In the genomic region with DNA sequence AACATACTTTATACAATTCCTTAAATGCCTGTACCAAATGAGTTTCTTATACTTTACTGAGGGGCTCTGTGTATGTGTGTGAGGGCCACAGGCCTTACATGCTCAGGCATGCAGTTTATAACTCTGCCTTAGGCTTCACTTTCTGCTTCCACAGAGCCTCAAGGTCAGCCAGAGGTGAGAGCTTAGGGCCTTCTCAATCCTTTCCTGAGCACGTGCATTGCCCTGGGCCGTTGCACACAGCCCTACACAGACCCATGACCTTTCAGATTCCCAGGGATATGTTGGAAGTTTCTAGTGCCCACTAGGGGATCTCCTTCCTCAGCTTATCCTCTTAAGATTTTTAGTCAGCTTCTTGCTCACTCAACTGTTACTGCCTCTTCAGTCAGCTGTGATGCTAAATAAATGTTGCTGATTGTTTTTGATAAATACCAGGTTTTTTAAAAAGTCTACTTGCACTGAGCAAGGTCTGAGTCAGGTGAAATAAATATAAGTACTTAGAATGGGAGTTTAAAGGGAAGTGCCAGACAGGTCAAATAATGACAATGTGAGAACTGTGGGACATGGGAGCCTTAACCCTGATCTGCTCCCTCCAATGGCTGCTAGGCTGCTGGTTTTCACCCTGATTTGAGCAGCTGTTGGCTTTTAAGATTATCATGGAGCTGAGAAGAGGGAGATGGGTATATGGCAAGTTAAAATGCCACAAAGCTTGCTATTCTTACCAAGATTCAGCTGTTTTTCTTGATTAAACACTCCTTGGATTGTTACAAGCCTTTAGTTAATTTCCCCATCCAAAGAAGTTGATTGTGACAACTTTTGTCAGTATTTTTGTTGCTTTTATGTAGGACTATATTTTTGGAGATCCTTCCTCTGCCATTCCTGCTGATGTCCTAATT, we compare ENCODE assay signal across 10 cellular contexts.
DNase-seq lines count a peak whose midpoint lies in the region; ATAC-seq, FAIRE-seq and TF ChIP-seq lines count a peak whose summit lies in the region.
"Had no signal": no experiment of that assay in that cellular context is flagged by ENCODE, and none has a peak within 500 bp of the region (broad histone marks: within the 10 kb centered on the region; RNA-seq: fewer than 3 reads in every experiment).

No MANE protein-coding gene starts in this region.

- no peak for DNase-seq in HEK293T (ENCODE audit: extremely low spot score)
- DNase-seq in left ventricle myocardium inferior, result peak; percentile 23
- peak; percentile 17 for DNase-seq in small intestine
- DNase-seq in activated CD4-positive, alpha-beta T cell treated with anti-CD3 and anti-CD28 coated beads, Interleukin-2, amount 10 ng/mL, durations not matched to agents 24 days and 14 days, result no peak
- DNase-seq: activated CD4-positive, alpha-beta T cell treated with anti-CD3 and anti-CD28 coated beads for 48 hours had no signal

- peaks cover 38% of the 10 kb centered on the region for H3K36me3 ChIP-seq in left ventricle myocardium inferior
- H3K36me3 ChIP-seq in small intestine (ENCODE audit: control insufficient read depth in 2 of 2, insufficient read depth in 2 of 2, low read length in 2 of 2), result peaks cover 3 to 8% of the 10 kb centered on the region in 2 donors

- POLR2A ChIA-PET in HEK293T (lab: Yijun Ruan, JAX), result no interaction called here

- no peaks in the 10 kb centered on the region for H3K9me3 ChIP-seq in left ventricle myocardium inferior (replicated peaks)
- no peaks in the 10 kb centered on the region for H3K9me3 ChIP-seq in small intestine (ENCODE audit: control insufficient read depth, low read depth)

- H3K4me1 Mint-ChIP-seq in activated CD4-positive, alpha-beta T cell treated with anti-CD3 and anti-CD28 coated beads, Interleukin-2, amount 10 ng/mL, durations not matched to agents 24 days and 14 days, result no peaks in the 10 kb centered on the region

- intact Hi-C loops in left ventricle myocardium inferior (cut with micrococcal nuclease), result loop anchor here (10.0 kb wide), 1 partner anchor 124 kb away; no protein-coding TSS in a partner anchor
- intact Hi-C loops in activated CD4-positive, alpha-beta T cell treated with anti-CD3 and anti-CD28 coated beads, Interleukin-2, amount 10 ng/mL, durations not matched to agents 24 days and 14 days (cut with micrococcal nuclease), result no loop called here

- H3K4me1 ChIP-seq in left ventricle myocardium inferior, result peaks cover 57% of the 10 kb centered on the region
- H3K4me1 ChIP-seq in small intestine (ENCODE audit: control insufficient read depth in 2 of 2, insufficient read depth in 1 of 2, low read depth in 1 of 2, low read length in 1 of 2), result no peaks in the 10 kb centered on the region

- WGBS in small intestine, 3 donors, result 12 to 27% (median 26%) methylated on average over 2 of the region's 2 CpGs

- no peaks in the 10 kb centered on the region for H3K36me3 Mint-ChIP-seq in activated CD4-positive, alpha-beta T cell treated with anti-CD3 and anti-CD28 coated beads, Interleukin-2, amount 10 ng/mL, durations not matched to agents 24 days and 14 days (ENCODE audit: low read depth)

- no peak overlapping the region for H3K27ac Mint-ChIP-seq in activated CD4-positive, alpha-beta T cell treated with anti-CD3 and anti-CD28 coated beads, Interleukin-2, amount 10 ng/mL, durations not matched to agents 24 days and 14 days

- no peak for FAIRE-seq in small intestine (lab: Jason Lieb, UNC)

- H3K9me3 Mint-ChIP-seq in activated CD4-positive, alpha-beta T cell treated with anti-CD3 and anti-CD28 coated beads, Interleukin-2, amount 10 ng/mL, durations not matched to agents 24 days and 14 days, result no peaks in the 10 kb centered on the region

- no peak for ATAC-seq in GM19328 (IDR thresholded peaks at IDR 0.05; ENCODE audit: unreplicated experiment)
- ATAC-seq in GM18873 (IDR thresholded peaks at IDR 0.05; ENCODE audit: low FRiP score, unreplicated experiment), result no peak
- no peak for ATAC-seq in HG03095 (IDR thresholded peaks at IDR 0.05; ENCODE audit: unreplicated experiment)

- CTCF ChIA-PET in HEK293T (lab: Yijun Ruan, JAX), result no interaction called here

- H3K4me3 ChIP-seq in WI38 (ENCODE audit: low read depth, low read length) (no peak overlapping the region), left ventricle myocardium inferior (no peak overlapping the region), small intestine (ENCODE audit: low read depth in 1 of 2, low read length in 2 of 2) (no peak overlapping the region)
- H3K4me3 ChIP-seq: coronary artery had no signal

- H3K27me3 Mint-ChIP-seq in activated CD4-positive, alpha-beta T cell treated with anti-CD3 and anti-CD28 coated beads, Interleukin-2, amount 10 ng/mL, durations not matched to agents 24 days and 14 days, result peaks cover 4% of the 10 kb centered on the region

- no peak overlapping the region for H3K4me3 Mint-ChIP-seq in activated CD4-positive, alpha-beta T cell treated with anti-CD3 and anti-CD28 coated beads, Interleukin-2, amount 10 ng/mL, durations not matched to agents 24 days and 14 days

- H3K27me3 ChIP-seq in left ventricle myocardium inferior (ENCODE audit: low read depth) (no peaks in the 10 kb centered on the region), small intestine (ENCODE audit: control insufficient read depth in 2 of 2, insufficient read depth in 2 of 2, low read length in 2 of 2) (no peaks in the 10 kb centered on the region)

- H3K27ac ChIP-seq in left ventricle myocardium inferior (replicated peaks), result peak overlapping the region; percentile 83
- peak overlapping the region in 1 of 2 donors; percentile 8 for H3K27ac ChIP-seq in small intestine (ENCODE audit: low read depth in 1 of 2, low read length in 1 of 2)
- H3K27ac ChIP-seq: coronary artery had no signal

- peak; percentile 14; the same call in 1 of the 2 replicates for TF ChIP-seq CTCF in WI38 (IDR thresholded peaks at IDR 0.05; ENCODE audit: low read depth, low read length)
- no peak for TF ChIP-seq CTCF in left ventricle myocardium inferior (IDR thresholded peaks at IDR 0.05; ENCODE audit: borderline replicate concordance)

TF ChIP-seq in HEK293T, 16 proteins besides CTCF, POLR2A, EP300 and RAD21:
- TF ChIP-seq L3MBTL2 (conservative IDR thresholded peaks at IDR 0.05) (peak; percentile 50), CTBP1 (IDR thresholded peaks at IDR 0.05; ENCODE audit: borderline replicate concordance) (no peak), SP1 (IDR thresholded peaks at IDR 0.05) (no peak), FOXK2 (IDR thresholded peaks at IDR 0.05) (no peak), FOXA1 (IDR thresholded peaks at IDR 0.05) (no peak)

Comparison
In these comparisons a context has a peak if more than half of its experiments do, and no peak if none do; other contexts are left out.
1. DNase-seq: peak in left ventricle myocardium inferior (single experiment) and small intestine (single experiment); none in HEK293T (single experiment) and activated CD4-positive, alpha-beta T cell treated with anti-CD3 and anti-CD28 coated beads, Interleukin-2, amount 10 ng/mL, durations not matched to agents 24 days and 14 days (single experiment).